In genomic region chr21:46124926-46125845, GRCh38 we compare ENCODE assay signal across 1 cellular context.
TF ChIP-seq lines count a peak whose summit lies in the region.

No MANE protein-coding gene starts in this region.

TF ChIP-seq in K562, 482 proteins besides CTCF, POLR2A, EP300 and RAD21 (continues in another document):
- 0 out of 2 replicates have a peak, but pooled peaks have one; percentile 28 for TF ChIP-seq ATF3 (IDR thresholded peaks at IDR 0.05)
- TF ChIP-seq ATF3 (CRISPR knock-in tag; conservative IDR thresholded peaks at IDR 0.05) = no peak
- no peak for TF ChIP-seq SFPQ (IDR thresholded peaks at IDR 0.05; ENCODE audit: low read depth, low read length)
- no peak for TF ChIP-seq SP1 (CRISPR knock-in tag; IDR thresholded peaks at IDR 0.05)
- no peak for TF ChIP-seq MAZ (CRISPR knock-in tag; conservative IDR thresholded peaks at IDR 0.05 in 1 of 2, IDR thresholded peaks at IDR 0.05 in 1 of 2)
- TF ChIP-seq HMGN3 (IDR thresholded peaks at IDR 0.05; ENCODE audit: borderline replicate concordance, extremely low read depth, insufficient read length, low read depth, low read length) = peak; percentile 3
- no peak for TF ChIP-seq ZNF707 (CRISPR knock-in tag; conservative IDR thresholded peaks at IDR 0.05)
- TF ChIP-seq, protein P1, sequence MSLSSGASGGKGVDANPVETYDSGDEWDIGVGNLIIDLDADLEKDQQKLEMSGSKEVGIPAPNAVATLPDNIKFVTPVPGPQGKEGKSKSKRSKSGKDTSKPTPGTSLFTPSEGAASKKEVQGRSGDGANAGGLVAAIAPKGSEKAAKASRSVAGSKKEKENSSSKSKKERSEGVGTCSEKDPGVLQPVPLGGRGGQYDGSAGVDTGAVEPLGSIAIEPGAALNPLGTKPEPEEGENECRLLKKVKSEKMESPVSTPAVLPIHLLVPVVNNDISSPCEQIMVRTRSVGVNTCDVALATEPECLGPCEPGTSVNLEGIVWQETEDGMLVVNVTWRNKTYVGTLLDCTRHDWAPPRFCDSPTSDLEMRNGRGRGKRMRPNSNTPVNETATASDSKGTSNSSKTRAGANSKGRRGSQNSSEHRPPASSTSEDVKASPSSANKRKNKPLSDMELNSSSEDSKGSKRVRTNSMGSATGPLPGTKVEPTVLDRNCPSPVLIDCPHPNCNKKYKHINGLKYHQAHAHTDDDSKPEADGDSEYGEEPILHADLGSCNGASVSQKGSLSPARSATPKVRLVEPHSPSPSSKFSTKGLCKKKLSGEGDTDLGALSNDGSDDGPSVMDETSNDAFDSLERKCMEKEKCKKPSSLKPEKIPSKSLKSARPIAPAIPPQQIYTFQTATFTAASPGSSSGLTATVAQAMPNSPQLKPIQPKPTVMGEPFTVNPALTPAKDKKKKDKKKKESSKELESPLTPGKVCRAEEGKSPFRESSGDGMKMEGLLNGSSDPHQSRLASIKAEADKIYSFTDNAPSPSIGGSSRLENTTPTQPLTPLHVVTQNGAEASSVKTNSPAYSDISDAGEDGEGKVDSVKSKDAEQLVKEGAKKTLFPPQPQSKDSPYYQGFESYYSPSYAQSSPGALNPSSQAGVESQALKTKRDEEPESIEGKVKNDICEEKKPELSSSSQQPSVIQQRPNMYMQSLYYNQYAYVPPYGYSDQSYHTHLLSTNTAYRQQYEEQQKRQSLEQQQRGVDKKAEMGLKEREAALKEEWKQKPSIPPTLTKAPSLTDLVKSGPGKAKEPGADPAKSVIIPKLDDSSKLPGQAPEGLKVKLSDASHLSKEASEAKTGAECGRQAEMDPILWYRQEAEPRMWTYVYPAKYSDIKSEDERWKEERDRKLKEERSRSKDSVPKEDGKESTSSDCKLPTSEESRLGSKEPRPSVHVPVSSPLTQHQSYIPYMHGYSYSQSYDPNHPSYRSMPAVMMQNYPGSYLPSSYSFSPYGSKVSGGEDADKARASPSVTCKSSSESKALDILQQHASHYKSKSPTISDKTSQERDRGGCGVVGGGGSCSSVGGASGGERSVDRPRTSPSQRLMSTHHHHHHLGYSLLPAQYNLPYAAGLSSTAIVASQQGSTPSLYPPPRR (CRISPR knock-in tag; IDR thresholded peaks at IDR 0.05; ENCODE audit: borderline replicate concordance) = no peak
- no peak for TF ChIP-seq XRCC5 (IDR thresholded peaks at IDR 0.05; ENCODE audit: low read depth, low read length)
- TF ChIP-seq ZFP91 (CRISPR knock-in tag; IDR thresholded peaks at IDR 0.05) = no peak
- TF ChIP-seq NCOA2 (IDR thresholded peaks at IDR 0.05; ENCODE audit: partially characterized antibody in 2 of 2) = no peak
- TF ChIP-seq, protein P2, sequence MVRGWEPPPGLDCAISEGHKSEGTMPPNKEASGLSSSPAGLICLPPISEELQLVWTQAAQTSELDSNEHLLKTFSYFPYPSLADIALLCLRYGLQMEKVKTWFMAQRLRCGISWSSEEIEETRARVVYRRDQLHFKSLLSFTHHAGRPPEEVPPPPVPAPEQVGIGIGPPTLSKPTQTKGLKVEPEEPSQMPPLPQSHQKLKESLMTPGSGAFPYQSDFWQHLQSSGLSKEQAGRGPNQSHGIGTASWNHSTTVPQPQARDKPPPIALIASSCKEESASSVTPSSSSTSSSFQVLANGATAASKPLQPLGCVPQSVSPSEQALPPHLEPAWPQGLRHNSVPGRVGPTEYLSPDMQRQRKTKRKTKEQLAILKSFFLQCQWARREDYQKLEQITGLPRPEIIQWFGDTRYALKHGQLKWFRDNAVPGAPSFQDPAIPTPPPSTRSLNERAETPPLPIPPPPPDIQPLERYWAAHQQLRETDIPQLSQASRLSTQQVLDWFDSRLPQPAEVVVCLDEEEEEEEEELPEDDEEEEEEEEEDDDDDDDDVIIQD (CRISPR knock-in tag; IDR thresholded peaks at IDR 0.05) = no peak
- TF ChIP-seq NR2F6 (CRISPR knock-in tag; IDR thresholded peaks at IDR 0.05) = no peak
- TF ChIP-seq GATAD2A (IDR thresholded peaks at IDR 0.05) = no peak
- TF ChIP-seq ZNF143 (CRISPR knock-in tag; IDR thresholded peaks at IDR 0.05) = 0 out of 2 replicates have a peak, but pooled peaks have one; percentile 17
- no peak for TF ChIP-seq E2F3 (CRISPR knock-in tag; IDR thresholded peaks at IDR 0.05)
- no peak for TF ChIP-seq SRSF7 (optimal IDR thresholded peaks at IDR 0.05; ENCODE audit: low read depth, low read length)
- TF ChIP-seq NR2C2 (CRISPR knock-in tag; IDR thresholded peaks at IDR 0.05) = no peak
- TF ChIP-seq NR2C2 (tag; IDR thresholded peaks at IDR 0.05) = peak; percentile 62
- no peak for TF ChIP-seq PURB (CRISPR knock-in tag; IDR thresholded peaks at IDR 0.05; ENCODE audit: low read depth)
- no peak for TF ChIP-seq ZC3H8 (IDR thresholded peaks at IDR 0.05)
- no peak for TF ChIP-seq GMEB1 (CRISPR knock-in tag; IDR thresholded peaks at IDR 0.05)
- no peak for TF ChIP-seq HIVEP1 (CRISPR knock-in tag; IDR thresholded peaks at IDR 0.05)
- TF ChIP-seq POU5F1 (IDR thresholded peaks at IDR 0.05; ENCODE audit: borderline replicate concordance, low read depth, low read length, partially characterized antibody) = no peak
- TF ChIP-seq NCOR1 (IDR thresholded peaks at IDR 0.05) = no peak
- TF ChIP-seq, protein P3, sequence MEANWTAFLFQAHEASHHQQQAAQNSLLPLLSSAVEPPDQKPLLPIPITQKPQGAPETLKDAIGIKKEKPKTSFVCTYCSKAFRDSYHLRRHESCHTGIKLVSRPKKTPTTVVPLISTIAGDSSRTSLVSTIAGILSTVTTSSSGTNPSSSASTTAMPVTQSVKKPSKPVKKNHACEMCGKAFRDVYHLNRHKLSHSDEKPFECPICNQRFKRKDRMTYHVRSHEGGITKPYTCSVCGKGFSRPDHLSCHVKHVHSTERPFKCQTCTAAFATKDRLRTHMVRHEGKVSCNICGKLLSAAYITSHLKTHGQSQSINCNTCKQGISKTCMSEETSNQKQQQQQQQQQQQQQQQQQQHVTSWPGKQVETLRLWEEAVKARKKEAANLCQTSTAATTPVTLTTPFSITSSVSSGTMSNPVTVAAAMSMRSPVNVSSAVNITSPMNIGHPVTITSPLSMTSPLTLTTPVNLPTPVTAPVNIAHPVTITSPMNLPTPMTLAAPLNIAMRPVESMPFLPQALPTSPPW (CRISPR knock-in tag; IDR thresholded peaks at IDR 0.05) = no peak
- TF ChIP-seq CEBPB (tag; IDR thresholded peaks at IDR 0.05) = no peak
- TF ChIP-seq ATF1 (CRISPR knock-in tag; IDR thresholded peaks at IDR 0.05) = no peak
- TF ChIP-seq ATF1 (tag; IDR thresholded peaks at IDR 0.05) = peak; percentile 83
- TF ChIP-seq, protein P4, sequence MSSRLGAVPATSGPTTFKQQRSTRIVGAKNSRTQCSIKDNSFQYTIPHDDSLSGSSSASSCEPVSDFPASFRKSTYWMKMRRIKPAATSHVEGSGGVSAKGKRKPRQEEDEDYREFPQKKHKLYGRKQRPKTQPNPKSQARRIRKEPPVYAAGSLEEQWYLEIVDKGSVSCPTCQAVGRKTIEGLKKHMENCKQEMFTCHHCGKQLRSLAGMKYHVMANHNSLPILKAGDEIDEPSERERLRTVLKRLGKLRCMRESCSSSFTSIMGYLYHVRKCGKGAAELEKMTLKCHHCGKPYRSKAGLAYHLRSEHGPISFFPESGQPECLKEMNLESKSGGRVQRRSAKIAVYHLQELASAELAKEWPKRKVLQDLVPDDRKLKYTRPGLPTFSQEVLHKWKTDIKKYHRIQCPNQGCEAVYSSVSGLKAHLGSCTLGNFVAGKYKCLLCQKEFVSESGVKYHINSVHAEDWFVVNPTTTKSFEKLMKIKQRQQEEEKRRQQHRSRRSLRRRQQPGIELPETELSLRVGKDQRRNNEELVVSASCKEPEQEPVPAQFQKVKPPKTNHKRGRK (tag; IDR thresholded peaks at IDR 0.05) = no peak
- TF ChIP-seq, protein P5, sequence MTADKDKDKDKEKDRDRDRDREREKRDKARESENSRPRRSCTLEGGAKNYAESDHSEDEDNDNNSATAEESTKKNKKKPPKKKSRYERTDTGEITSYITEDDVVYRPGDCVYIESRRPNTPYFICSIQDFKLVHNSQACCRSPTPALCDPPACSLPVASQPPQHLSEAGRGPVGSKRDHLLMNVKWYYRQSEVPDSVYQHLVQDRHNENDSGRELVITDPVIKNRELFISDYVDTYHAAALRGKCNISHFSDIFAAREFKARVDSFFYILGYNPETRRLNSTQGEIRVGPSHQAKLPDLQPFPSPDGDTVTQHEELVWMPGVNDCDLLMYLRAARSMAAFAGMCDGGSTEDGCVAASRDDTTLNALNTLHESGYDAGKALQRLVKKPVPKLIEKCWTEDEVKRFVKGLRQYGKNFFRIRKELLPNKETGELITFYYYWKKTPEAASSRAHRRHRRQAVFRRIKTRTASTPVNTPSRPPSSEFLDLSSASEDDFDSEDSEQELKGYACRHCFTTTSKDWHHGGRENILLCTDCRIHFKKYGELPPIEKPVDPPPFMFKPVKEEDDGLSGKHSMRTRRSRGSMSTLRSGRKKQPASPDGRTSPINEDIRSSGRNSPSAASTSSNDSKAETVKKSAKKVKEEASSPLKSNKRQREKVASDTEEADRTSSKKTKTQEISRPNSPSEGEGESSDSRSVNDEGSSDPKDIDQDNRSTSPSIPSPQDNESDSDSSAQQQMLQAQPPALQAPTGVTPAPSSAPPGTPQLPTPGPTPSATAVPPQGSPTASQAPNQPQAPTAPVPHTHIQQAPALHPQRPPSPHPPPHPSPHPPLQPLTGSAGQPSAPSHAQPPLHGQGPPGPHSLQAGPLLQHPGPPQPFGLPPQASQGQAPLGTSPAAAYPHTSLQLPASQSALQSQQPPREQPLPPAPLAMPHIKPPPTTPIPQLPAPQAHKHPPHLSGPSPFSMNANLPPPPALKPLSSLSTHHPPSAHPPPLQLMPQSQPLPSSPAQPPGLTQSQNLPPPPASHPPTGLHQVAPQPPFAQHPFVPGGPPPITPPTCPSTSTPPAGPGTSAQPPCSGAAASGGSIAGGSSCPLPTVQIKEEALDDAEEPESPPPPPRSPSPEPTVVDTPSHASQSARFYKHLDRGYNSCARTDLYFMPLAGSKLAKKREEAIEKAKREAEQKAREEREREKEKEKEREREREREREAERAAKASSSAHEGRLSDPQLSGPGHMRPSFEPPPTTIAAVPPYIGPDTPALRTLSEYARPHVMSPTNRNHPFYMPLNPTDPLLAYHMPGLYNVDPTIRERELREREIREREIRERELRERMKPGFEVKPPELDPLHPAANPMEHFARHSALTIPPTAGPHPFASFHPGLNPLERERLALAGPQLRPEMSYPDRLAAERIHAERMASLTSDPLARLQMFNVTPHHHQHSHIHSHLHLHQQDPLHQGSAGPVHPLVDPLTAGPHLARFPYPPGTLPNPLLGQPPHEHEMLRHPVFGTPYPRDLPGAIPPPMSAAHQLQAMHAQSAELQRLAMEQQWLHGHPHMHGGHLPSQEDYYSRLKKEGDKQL (CRISPR knock-in tag; IDR thresholded peaks at IDR 0.05; ENCODE audit: borderline replicate concordance) = no peak
- no peak for TF ChIP-seq PHB (CRISPR knock-in tag; IDR thresholded peaks at IDR 0.05)
- TF ChIP-seq ATF7 (IDR thresholded peaks at IDR 0.05) = peak; percentile 36; the same call in 1 of the 2 replicates
- TF ChIP-seq IRF2 (CRISPR knock-in tag; IDR thresholded peaks at IDR 0.05) = no peak
- no peak for TF ChIP-seq MEIS2 (IDR thresholded peaks at IDR 0.05; ENCODE audit: partially characterized antibody)
- TF ChIP-seq POLR2H (tag; IDR thresholded peaks at IDR 0.05; ENCODE audit: low read depth) = no peak
- no peak for TF ChIP-seq RUNX1 (IDR thresholded peaks at IDR 0.05; ENCODE audit: low read depth)
- no peak for TF ChIP-seq ZSCAN32 (CRISPR knock-in tag; IDR thresholded peaks at IDR 0.05)
- no peak for TF ChIP-seq SAFB (IDR thresholded peaks at IDR 0.05; ENCODE audit: borderline replicate concordance, low read depth, low read length)
